In the genomic region with DNA sequence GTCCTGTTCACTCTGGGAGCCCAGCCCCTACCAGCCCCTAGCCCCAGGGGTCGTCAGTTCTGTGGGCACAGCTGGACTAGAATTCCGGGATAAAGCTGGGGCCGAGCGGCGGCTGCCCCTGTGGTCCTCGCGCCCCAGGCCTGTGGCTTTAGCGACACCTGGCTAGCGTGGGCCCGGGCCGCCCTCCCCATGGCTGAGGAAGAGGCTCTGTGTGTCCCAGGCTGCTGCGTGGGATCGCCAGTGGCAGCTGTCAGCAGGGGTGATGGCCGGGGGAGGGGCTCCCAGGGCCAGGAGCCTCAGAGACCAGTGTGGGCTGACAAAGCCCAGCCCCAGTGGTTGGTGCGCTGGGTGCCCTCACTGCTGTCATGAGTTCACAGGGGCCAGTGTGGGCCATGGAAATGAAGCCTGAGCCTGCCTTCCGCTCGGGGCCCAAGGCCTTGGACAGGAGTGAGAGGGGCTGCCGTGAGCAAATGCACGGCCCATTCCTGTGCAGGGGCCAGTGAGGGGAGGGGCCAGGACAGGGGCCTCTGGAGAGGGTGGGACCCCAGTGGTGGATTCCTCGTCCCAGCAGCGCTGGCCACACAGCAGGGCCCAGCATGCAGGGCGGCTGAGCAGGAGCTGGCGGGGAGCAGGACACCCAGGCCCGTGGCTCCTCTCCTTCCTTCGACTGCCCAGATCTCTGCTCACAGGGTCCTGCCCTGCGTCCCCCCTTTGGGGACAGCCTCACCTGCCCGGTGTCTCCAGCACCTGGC, we compare ENCODE assay signal across 1 cellular context.
TF ChIP-seq lines count a peak whose summit lies in the region.

No MANE protein-coding gene starts in this region.

TF ChIP-seq in H1, 55 proteins besides CTCF, POLR2A, EP300 and RAD21:
- TF ChIP-seq, protein P1, sequence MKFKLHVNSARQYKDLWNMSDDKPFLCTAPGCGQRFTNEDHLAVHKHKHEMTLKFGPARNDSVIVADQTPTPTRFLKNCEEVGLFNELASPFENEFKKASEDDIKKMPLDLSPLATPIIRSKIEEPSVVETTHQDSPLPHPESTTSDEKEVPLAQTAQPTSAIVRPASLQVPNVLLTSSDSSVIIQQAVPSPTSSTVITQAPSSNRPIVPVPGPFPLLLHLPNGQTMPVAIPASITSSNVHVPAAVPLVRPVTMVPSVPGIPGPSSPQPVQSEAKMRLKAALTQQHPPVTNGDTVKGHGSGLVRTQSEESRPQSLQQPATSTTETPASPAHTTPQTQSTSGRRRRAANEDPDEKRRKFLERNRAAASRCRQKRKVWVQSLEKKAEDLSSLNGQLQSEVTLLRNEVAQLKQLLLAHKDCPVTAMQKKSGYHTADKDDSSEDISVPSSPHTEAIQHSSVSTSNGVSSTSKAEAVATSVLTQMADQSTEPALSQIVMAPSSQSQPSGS (IDR thresholded peaks at IDR 0.05; ENCODE audit: low read length), result no peak
- TF ChIP-seq SP1 (IDR thresholded peaks at IDR 0.05; ENCODE audit: low read depth, low read length) (no peak), NANOG (IDR thresholded peaks at IDR 0.05; ENCODE audit: insufficient read depth, low read depth, low read length, poor library complexity, severe bottlenecking) (no peak), SIX5 (IDR thresholded peaks at IDR 0.05; ENCODE audit: low read depth, low read length) (no peak), GTF2F1 (IDR thresholded peaks at IDR 0.05; ENCODE audit: borderline replicate concordance, low read depth, low read length) (no peak), HDAC2 (IDR thresholded peaks at IDR 0.05; ENCODE audit: borderline replicate concordance in 1 of 2, low read depth in 2 of 2, low read length in 2 of 2) (no peak), TCF12 (IDR thresholded peaks at IDR 0.05; ENCODE audit: low read depth, low read length) (no peak), CEBPB (IDR thresholded peaks at IDR 0.05; ENCODE audit: low read depth, low read length) (no peak), ZNF274 (IDR thresholded peaks at IDR 0.05; ENCODE audit: borderline replicate concordance, extremely low read depth, low read length) (no peak)
- TF ChIP-seq, protein P2, sequence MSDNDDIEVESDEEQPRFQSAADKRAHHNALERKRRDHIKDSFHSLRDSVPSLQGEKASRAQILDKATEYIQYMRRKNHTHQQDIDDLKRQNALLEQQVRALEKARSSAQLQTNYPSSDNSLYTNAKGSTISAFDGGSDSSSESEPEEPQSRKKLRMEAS (IDR thresholded peaks at IDR 0.05), result no peak
- TF ChIP-seq, protein P3, sequence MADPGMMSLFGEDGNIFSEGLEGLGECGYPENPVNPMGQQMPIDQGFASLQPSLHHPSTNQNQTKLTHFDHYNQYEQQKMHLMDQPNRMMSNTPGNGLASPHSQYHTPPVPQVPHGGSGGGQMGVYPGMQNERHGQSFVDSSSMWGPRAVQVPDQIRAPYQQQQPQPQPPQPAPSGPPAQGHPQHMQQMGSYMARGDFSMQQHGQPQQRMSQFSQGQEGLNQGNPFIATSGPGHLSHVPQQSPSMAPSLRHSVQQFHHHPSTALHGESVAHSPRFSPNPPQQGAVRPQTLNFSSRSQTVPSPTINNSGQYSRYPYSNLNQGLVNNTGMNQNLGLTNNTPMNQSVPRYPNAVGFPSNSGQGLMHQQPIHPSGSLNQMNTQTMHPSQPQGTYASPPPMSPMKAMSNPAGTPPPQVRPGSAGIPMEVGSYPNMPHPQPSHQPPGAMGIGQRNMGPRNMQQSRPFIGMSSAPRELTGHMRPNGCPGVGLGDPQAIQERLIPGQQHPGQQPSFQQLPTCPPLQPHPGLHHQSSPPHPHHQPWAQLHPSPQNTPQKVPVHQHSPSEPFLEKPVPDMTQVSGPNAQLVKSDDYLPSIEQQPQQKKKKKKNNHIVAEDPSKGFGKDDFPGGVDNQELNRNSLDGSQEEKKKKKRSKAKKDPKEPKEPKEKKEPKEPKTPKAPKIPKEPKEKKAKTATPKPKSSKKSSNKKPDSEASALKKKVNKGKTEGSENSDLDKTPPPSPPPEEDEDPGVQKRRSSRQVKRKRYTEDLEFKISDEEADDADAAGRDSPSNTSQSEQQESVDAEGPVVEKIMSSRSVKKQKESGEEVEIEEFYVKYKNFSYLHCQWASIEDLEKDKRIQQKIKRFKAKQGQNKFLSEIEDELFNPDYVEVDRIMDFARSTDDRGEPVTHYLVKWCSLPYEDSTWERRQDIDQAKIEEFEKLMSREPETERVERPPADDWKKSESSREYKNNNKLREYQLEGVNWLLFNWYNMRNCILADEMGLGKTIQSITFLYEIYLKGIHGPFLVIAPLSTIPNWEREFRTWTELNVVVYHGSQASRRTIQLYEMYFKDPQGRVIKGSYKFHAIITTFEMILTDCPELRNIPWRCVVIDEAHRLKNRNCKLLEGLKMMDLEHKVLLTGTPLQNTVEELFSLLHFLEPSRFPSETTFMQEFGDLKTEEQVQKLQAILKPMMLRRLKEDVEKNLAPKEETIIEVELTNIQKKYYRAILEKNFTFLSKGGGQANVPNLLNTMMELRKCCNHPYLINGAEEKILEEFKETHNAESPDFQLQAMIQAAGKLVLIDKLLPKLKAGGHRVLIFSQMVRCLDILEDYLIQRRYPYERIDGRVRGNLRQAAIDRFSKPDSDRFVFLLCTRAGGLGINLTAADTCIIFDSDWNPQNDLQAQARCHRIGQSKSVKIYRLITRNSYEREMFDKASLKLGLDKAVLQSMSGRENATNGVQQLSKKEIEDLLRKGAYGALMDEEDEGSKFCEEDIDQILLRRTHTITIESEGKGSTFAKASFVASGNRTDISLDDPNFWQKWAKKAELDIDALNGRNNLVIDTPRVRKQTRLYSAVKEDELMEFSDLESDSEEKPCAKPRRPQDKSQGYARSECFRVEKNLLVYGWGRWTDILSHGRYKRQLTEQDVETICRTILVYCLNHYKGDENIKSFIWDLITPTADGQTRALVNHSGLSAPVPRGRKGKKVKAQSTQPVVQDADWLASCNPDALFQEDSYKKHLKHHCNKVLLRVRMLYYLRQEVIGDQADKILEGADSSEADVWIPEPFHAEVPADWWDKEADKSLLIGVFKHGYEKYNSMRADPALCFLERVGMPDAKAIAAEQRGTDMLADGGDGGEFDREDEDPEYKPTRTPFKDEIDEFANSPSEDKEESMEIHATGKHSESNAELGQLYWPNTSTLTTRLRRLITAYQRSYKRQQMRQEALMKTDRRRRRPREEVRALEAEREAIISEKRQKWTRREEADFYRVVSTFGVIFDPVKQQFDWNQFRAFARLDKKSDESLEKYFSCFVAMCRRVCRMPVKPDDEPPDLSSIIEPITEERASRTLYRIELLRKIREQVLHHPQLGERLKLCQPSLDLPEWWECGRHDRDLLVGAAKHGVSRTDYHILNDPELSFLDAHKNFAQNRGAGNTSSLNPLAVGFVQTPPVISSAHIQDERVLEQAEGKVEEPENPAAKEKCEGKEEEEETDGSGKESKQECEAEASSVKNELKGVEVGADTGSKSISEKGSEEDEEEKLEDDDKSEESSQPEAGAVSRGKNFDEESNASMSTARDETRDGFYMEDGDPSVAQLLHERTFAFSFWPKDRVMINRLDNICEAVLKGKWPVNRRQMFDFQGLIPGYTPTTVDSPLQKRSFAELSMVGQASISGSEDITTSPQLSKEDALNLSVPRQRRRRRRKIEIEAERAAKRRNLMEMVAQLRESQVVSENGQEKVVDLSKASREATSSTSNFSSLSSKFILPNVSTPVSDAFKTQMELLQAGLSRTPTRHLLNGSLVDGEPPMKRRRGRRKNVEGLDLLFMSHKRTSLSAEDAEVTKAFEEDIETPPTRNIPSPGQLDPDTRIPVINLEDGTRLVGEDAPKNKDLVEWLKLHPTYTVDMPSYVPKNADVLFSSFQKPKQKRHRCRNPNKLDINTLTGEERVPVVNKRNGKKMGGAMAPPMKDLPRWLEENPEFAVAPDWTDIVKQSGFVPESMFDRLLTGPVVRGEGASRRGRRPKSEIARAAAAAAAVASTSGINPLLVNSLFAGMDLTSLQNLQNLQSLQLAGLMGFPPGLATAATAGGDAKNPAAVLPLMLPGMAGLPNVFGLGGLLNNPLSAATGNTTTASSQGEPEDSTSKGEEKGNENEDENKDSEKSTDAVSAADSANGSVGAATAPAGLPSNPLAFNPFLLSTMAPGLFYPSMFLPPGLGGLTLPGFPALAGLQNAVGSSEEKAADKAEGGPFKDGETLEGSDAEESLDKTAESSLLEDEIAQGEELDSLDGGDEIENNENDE (IDR thresholded peaks at IDR 0.05; ENCODE audit: insufficient replicate concordance, low read length), result no peak
